9 cellular contexts compared by ENCODE assay signal in the genomic region with DNA sequence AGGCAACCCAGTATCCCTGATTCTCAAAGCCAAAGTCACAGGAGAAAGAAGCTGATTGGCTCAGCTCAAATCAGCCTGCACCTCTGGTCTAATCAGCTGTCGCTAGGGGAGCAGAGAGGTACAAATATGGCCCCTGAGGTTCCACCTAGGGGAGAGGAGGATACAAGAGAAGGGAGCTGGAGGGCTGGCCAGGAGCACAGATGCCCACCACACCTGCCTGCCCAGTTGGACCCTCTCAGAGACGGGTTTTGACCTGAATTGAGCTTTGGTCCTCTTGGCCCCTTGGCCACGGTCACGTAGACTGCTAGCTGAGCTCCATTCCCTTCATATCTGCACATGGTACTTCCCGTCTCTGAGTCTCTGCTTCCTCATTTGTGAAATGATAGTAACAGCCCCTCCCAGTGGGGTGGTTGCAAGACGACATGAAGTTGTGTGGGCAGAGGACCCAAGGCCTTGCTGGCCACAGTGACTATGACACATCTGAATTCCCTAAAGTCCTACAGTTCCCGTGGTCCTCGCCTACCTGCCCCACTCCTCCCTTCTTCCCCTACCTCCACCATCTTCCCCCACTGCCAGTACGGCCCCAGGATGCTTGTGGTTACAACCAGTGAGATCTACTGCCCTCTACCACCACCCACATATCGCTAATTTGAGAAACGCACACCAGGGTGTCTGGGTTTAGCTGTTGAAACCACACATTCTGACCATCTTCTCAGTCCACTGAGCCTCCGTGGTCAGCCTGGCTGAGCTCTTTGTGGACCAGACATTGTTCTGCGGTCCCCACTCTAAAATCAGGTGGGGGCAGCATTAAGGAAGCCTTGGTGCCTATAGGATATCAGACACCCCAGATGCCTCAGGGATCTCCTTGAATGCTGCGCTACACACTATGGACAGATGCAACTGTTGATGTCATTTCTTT.
A peak's percentile ranks its signal among the peaks of the same experiment; 100 is the strongest.
DNase-seq lines count a peak whose midpoint lies in the region; ATAC-seq, FAIRE-seq and TF ChIP-seq lines count a peak whose summit lies in the region.
"Had no signal": no experiment of that assay in that cellular context is flagged by ENCODE, and none has a peak within 500 bp of the region (broad histone marks: within the 10 kb centered on the region; RNA-seq: fewer than 3 reads in every experiment).

No MANE protein-coding gene starts in this region.

- H3K36me3 ChIP-seq in OCI-LY3 (replicated peaks; ENCODE audit: low read depth, low read length), result peaks cover 7% of the 10 kb centered on the region
- H3K36me3 ChIP-seq: pancreas had no signal

- H3K27me3 ChIP-seq in OCI-LY3 (ENCODE audit: low read depth, low read length), result no peaks in the 10 kb centered on the region
- H3K27me3 ChIP-seq: pancreas had no signal

- H3K9me3 ChIP-seq in OCI-LY3 (ENCODE audit: insufficient read depth, low read length), result peaks cover 6% of the 10 kb centered on the region; the same call in 1 of the 2 replicates
- H3K9me3 ChIP-seq: pancreas had no signal

- peak; percentile 43; the same call in 1 of the 2 replicates for TF ChIP-seq CTCF in OCI-LY3 (IDR thresholded peaks at IDR 0.05; ENCODE audit: low read depth, low read length)

- FAIRE-seq in RCC 7860 (lab: Jason Lieb, UNC), result no peak
- FAIRE-seq in frontal cortex (lab: Jason Lieb, UNC), result no peak
- FAIRE-seq: pancreas had no signal

- no peaks in the 10 kb centered on the region for H4K20me1 ChIP-seq in OCI-LY3 (ENCODE audit: insufficient read depth, low read length)

- H3K4me2 ChIP-seq in OCI-LY3 (ENCODE audit: low read length), result peak overlapping the region; percentile 70

- peak overlapping the region; percentile 68 for H3K27ac ChIP-seq in OCI-LY3 (ENCODE audit: low read length)
- H3K27ac ChIP-seq: pancreas had no signal

- H3K79me2 ChIP-seq in OCI-LY3 (ENCODE audit: low read length), result no peaks in the 10 kb centered on the region

- peak overlapping the region; percentile 68 for H3K4me3 ChIP-seq in OCI-LY3 (ENCODE audit: low read length)
- H3K4me3 ChIP-seq: pancreas had no signal

- DNase-seq in midbrain (lab: John Stamatoyannopoulos, UW), result peak; percentile 6
- no peak for DNase-seq in RCC 7860 (ENCODE audit: low spot score)
- DNase-seq in SHP77 (lab: John Stamatoyannopoulos, UW), result no peak
- no peak for DNase-seq in NCI-H146 (lab: John Stamatoyannopoulos, UW)
- no peak for DNase-seq in frontal cortex (ENCODE audit: low spot score in 2 of 2)

- peak; percentile 64 for ATAC-seq in GM18867 (IDR thresholded peaks at IDR 0.05; ENCODE audit: unreplicated experiment)
- peak; percentile 61 for ATAC-seq in HG02759 (IDR thresholded peaks at IDR 0.05; ENCODE audit: unreplicated experiment)

- peak overlapping the region; percentile 65 for H3K9ac ChIP-seq in OCI-LY3 (ENCODE audit: low read length)

- peak overlapping the region; percentile 72 for H2AFZ ChIP-seq in OCI-LY3 (ENCODE audit: low read depth, low read length)

- peaks cover 54% of the 10 kb centered on the region for H3K4me1 ChIP-seq in OCI-LY3 (ENCODE audit: low read length)
- H3K4me1 ChIP-seq: pancreas had no signal
